ENCODE assay signal across 14 cellular contexts in genomic region chr3:124883766-124884473, GRCh38. TPM values are rescaled to one million over a fixed set of nuclear protein-coding genes. Genes with fewer than 3 reads are reported as not detected.
DNase-seq lines count a peak whose midpoint lies in the region; ATAC-seq, FAIRE-seq and TF ChIP-seq lines count a peak whose summit lies in the region.
"Had no signal": no experiment of that assay in that cellular context is flagged by ENCODE, and none has a peak within 500 bp of the region (broad histone marks: within the 10 kb centered on the region; RNA-seq: fewer than 3 reads in every experiment).

No MANE protein-coding gene starts in this region.

- CTCF ChIA-PET in HEK293 (lab: Yijun Ruan, JAX): interaction anchor here (0.7 kb wide), 1 partner anchor 20 kb away, joined by 4 read pairs; no protein-coding TSS in a partner anchor

- H3K27ac ChIP-seq in HEK293 (ENCODE audit: extremely low read depth, low read depth, low read length): no peak overlapping the region
- H3K27ac ChIP-seq in ascending aorta: peak overlapping the region; percentile 97 to 98
- H3K27ac ChIP-seq in hepatocyte: peak overlapping the region; percentile 49
- peak overlapping the region; percentile 30 for H3K27ac ChIP-seq in temporal lobe (ENCODE audit: low read depth, low read length)
- peak overlapping the region in 1 of 4 donors; percentile 91 for H3K27ac ChIP-seq in gastrocnemius medialis
- H3K27ac ChIP-seq: adrenal gland, psoas muscle had no signal

- TF ChIP-seq CTCF in HEK293 (tag by site-specific recombination; IDR thresholded peaks at IDR 0.05) (no peak), ascending aorta (IDR thresholded peaks at IDR 0.05) (no peak), hepatocyte (IDR thresholded peaks at IDR 0.05; ENCODE audit: poor library complexity) (no peak), gastrocnemius medialis (IDR thresholded peaks at IDR 0.05 in 4 of 5, conservative IDR thresholded peaks at IDR 0.05 in 1 of 5) (no peak)

- H3K4me1 ChIP-seq in HEK293 (ENCODE audit: control insufficient read depth, insufficient read depth, low read length): no peaks in the 10 kb centered on the region
- H3K4me1 ChIP-seq in ascending aorta: peaks cover 23 to 39% of the 10 kb centered on the region in 2 donors
- H3K4me1 ChIP-seq in hepatocyte (ENCODE audit: insufficient read depth): peaks cover 30% of the 10 kb centered on the region
- peaks cover 11 to 12% of the 10 kb centered on the region in 2 donors for H3K4me1 ChIP-seq in gastrocnemius medialis

- peaks cover 64% of the 10 kb centered on the region for H3K79me2 ChIP-seq in hepatocyte

- H3K36me3 ChIP-seq in HEK293 (ENCODE audit: control insufficient read depth in 2 of 2, insufficient read depth in 1 of 2, low read length in 2 of 2): no peaks in the 10 kb centered on the region
- no peaks in the 10 kb centered on the region for H3K36me3 ChIP-seq in ascending aorta
- no peaks in the 10 kb centered on the region for H3K36me3 ChIP-seq in hepatocyte (replicated peaks; ENCODE audit: insufficient read depth, low read depth)
- no peaks in the 10 kb centered on the region for H3K36me3 ChIP-seq in gastrocnemius medialis
- H3K36me3 ChIP-seq: adrenal gland had no signal

- H3K4me2 ChIP-seq in hepatocyte: peak overlapping the region; percentile 56

- no peaks in the 10 kb centered on the region for H3K9me3 ChIP-seq in HEK293 (ENCODE audit: control insufficient read depth, insufficient read depth, low read depth, low read length)
- H3K9me3 ChIP-seq in ascending aorta: no peaks in the 10 kb centered on the region
- no peaks in the 10 kb centered on the region for H3K9me3 ChIP-seq in hepatocyte (ENCODE audit: low read depth)
- no peaks in the 10 kb centered on the region for H3K9me3 ChIP-seq in gastrocnemius medialis
- H3K9me3 ChIP-seq: adrenal gland, psoas muscle had no signal

- ATAC-seq in gastrocnemius medialis: no peak
- ATAC-seq: psoas muscle; stimulated activated naive CD8-positive, alpha-beta T cell treated with anti-CD3 and anti-CD28 coated beads, Interleukin-15, Interleukin-2, amounts not matched to agents 100 U/mL and 50 U/mL, for 24 hours had no signal

- TF ChIP-seq POLR2A in gastrocnemius medialis (IDR thresholded peaks at IDR 0.05): no peak

- H2AFZ ChIP-seq in hepatocyte: no peak overlapping the region

- H3K27me3 ChIP-seq in ascending aorta (no peaks in the 10 kb centered on the region), hepatocyte (no peaks in the 10 kb centered on the region), gastrocnemius medialis (no peaks in the 10 kb centered on the region)
- H3K27me3 ChIP-seq: adrenal gland had no signal

- intact Hi-C loops in ascending aorta (cut with DNase I): no loop called here
- intact Hi-C loops in gastrocnemius medialis (cut with DNase I; ENCODE audit: low total_unique reads): no loop called here

- H3K4me3 ChIP-seq in HEK293 (ENCODE audit: low read depth, low read length): no peak overlapping the region
- peak overlapping the region in 1 of 2 donors; percentile 90 for H3K4me3 ChIP-seq in ascending aorta
- H3K4me3 ChIP-seq in hepatocyte: no peak overlapping the region
- H3K4me3 ChIP-seq in gastrocnemius medialis: no peak overlapping the region
- H3K4me3 ChIP-seq: adrenal gland, psoas muscle had no signal

- in situ Hi-C loops in gastrocnemius medialis (cut with MboI; ENCODE audit: low sequenced_read_pairs in 4 of 4): loop anchor here in 1 of 4 donors (10.0 kb wide), 1 partner anchor 49 kb away; no protein-coding TSS in a partner anchor

- FAIRE-seq in frontal cortex (lab: Jason Lieb, UNC): no peak

- DNase-seq in ascending aorta (ENCODE audit: low spot score in 2 of 2) (no peak), hepatocyte (ENCODE audit: low spot score) (no peak), COLO829 (ENCODE audit: low spot score) (no peak), frontal cortex (ENCODE audit: low spot score in 2 of 2) (no peak), gastrocnemius medialis (no peak)
- DNase-seq: NCI-H1105; NCI-H526; psoas muscle; SIG-M5; stimulated activated CD4-positive, alpha-beta T cell treated with anti-CD3 and anti-CD28 coated beads, Interleukin-4, amount 100 ng/mL, for 1 hour; stimulated activated naive CD8-positive, alpha-beta T cell treated with anti-CD3 and anti-CD28 coated beads, Interleukin-15, Interleukin-2, amounts not matched to agents 100 U/mL and 50 U/mL, for 24 hours had no signal

- H4K20me1 ChIP-seq in hepatocyte (ENCODE audit: insufficient read depth, poor library complexity, severe bottlenecking): no peaks in the 10 kb centered on the region

- H3K9me2 ChIP-seq in hepatocyte (replicated peaks; ENCODE audit: insufficient read depth): no peaks in the 10 kb centered on the region

- WGBS in hepatocyte (ENCODE audit: low lambda C conversion rate, missing lambda C conversion rate): 76% methylated on average over 7 of the region's 7 CpGs

- POLR2A ChIA-PET in HEK293 (lab: Yijun Ruan, JAX): no interaction called here

TF ChIP-seq in HEK293, 187 proteins besides CTCF, POLR2A, EP300 and RAD21:
- TF ChIP-seq ZNF426 (tag by site-specific recombination; IDR thresholded peaks at IDR 0.05): no peak
- peak; percentile 50; the same call in 1 of the 2 replicates for TF ChIP-seq ZNF394 (tag by site-specific recombination; IDR thresholded peaks at IDR 0.05; ENCODE audit: borderline replicate concordance)

RNA-seq across cellular contexts. Expression of gene ITGB5, which starts 3.2 kb away (rescaled TPM):
- 595 TPM for total RNA-seq in ascending aorta
- total RNA-seq in hepatocyte: 97.0 and 109 TPM in 2 replicates
- polyA plus RNA-seq in hepatocyte: 103 and 113 TPM in 2 replicates
- total RNA-seq in temporal lobe: 22.9 TPM
- 20.4 TPM for total RNA-seq in frontal cortex
- 100 to 1,000 TPM in 1 of 4 donors, 10 to 100 TPM in 3; 35.2 to 101 (median 71.3) TPM for total RNA-seq in gastrocnemius medialis

RNA-seq across cellular contexts. Expression of gene MUC13, which starts 50.6 kb away (rescaled TPM):
- not detected for total RNA-seq in ascending aorta
- total RNA-seq in hepatocyte: 297 and 324 TPM in 2 replicates
- 78.0 and 84.4 TPM in 2 replicates for polyA plus RNA-seq in hepatocyte
- total RNA-seq in temporal lobe: not detected
- total RNA-seq in frontal cortex: not detected
- 1 to 10 TPM in 1 of 4 donors, not detected in 3; 1.7 TPM for total RNA-seq in gastrocnemius medialis

Comparison
In these comparisons a context has a peak if more than half of its experiments do, and no peak if none do; other contexts are left out.
1. RNA of gene MUC13, which starts 50.6 kb away (total RNA-seq): 297 to 324 TPM in hepatocyte; 1.7 TPM in gastrocnemius medialis, not detected in ascending aorta (single experiment), not detected in temporal lobe (single experiment) and not detected in frontal cortex (single experiment); every median in the first group is over 100 times any median in the second.